Comparison of ENCODE assay signal across 28 cellular contexts in genomic region chr6:79707621-79708020, GRCh38.
"Had no signal": no experiment of that assay in that cellular context is flagged by ENCODE, and none has a peak within 500 bp of the region (broad histone marks: within the 10 kb centered on the region; RNA-seq: fewer than 3 reads in every experiment).

No MANE protein-coding gene starts in this region.

- H3K36me3 Mint-ChIP-seq: stimulated activated effector memory CD8-positive, alpha-beta T cell treated with anti-CD3 and anti-CD28 coated beads, Interleukin-12 subunit alpha, Interleukin-12 subunit beta, amount 100 ng/mL, for 72 hours; stimulated activated memory B cell treated with anti-CD40 and anti-IgM and Interleukin-4, amounts not matched to agents 10 μg/mL and 1 μg/mL and 100 μg/mL, for 72 hours; stimulated activated naive B cell treated with anti-CD40 and anti-IgM and Interleukin-4, amounts not matched to agents 10 μg/mL and 1 μg/mL and 100 μg/mL, for 72 hours had no signal

- H3K4me1 ChIP-seq: testis, transverse colon, upper lobe of right lung, uterus, vagina had no signal

- H3K27ac ChIP-seq: stomach, suprapubic skin, testis, thoracic aorta, thyroid gland, tibial artery, tibial nerve, transverse colon, upper lobe of left lung, upper lobe of right lung, uterus, vagina had no signal

- H3K9me3 ChIP-seq: stomach, suprapubic skin, testis, thoracic aorta, thyroid gland, tibial artery, tibial nerve, transverse colon, upper lobe of left lung, upper lobe of right lung, uterus, vagina had no signal

- H3K36me3 ChIP-seq: suprapubic skin, thoracic aorta, thyroid gland, tibial artery, tibial nerve, transverse colon, upper lobe of left lung, upper lobe of right lung, uterus, vagina had no signal

- H3K4me1 Mint-ChIP-seq: stimulated activated memory B cell treated with anti-CD40 and anti-IgM and Interleukin-4, amounts not matched to agents 10 μg/mL and 1 μg/mL and 100 μg/mL, for 72 hours; stimulated activated naive B cell treated with anti-CD40 and anti-IgM and Interleukin-4, amounts not matched to agents 10 μg/mL and 1 μg/mL and 100 μg/mL, for 72 hours had no signal

- H3K4me3 ChIP-seq: stomach, suprapubic skin, testis, thoracic aorta, thyroid gland, tibial artery, tibial nerve, transverse colon, upper lobe of left lung, upper lobe of right lung, uterus, vagina had no signal

- H3K27me3 Mint-ChIP-seq: stimulated activated naive B cell treated with anti-CD40 and anti-IgM and Interleukin-4, amounts not matched to agents 10 μg/mL and 1 μg/mL and 100 μg/mL, for 72 hours; stimulated activated naive CD8-positive, alpha-beta T cell treated with anti-CD3 and anti-CD28 coated beads, Interleukin-15, amount 100 ng/mL, for 72 hours; stimulated activated naive CD8-positive, alpha-beta T cell treated with anti-CD3 and anti-CD28 coated beads, Interleukin-15, Interleukin-2, amounts not matched to agents 100 ng/mL and 50 ng/mL, for 24 hours; type B pancreatic cell had no signal

- H3K4me3 Mint-ChIP-seq: stimulated activated effector memory CD8-positive, alpha-beta T cell treated with anti-CD3 and anti-CD28 coated beads, Interleukin-12 subunit alpha, Interleukin-12 subunit beta, amount 100 ng/mL, for 72 hours; stimulated activated memory B cell treated with anti-CD40 and anti-IgM and Interleukin-4, amounts not matched to agents 10 μg/mL and 1 μg/mL and 100 μg/mL, for 72 hours; stimulated activated naive B cell treated with anti-CD40 and anti-IgM and Interleukin-4, amounts not matched to agents 10 μg/mL and 1 μg/mL and 100 μg/mL, for 72 hours; stimulated activated naive CD8-positive, alpha-beta T cell treated with anti-CD3 and anti-CD28 coated beads, Interleukin-15, amount 100 ng/mL, for 72 hours; stimulated activated naive CD8-positive, alpha-beta T cell treated with anti-CD3 and anti-CD28 coated beads, Interleukin-15, Interleukin-2, amounts not matched to agents 100 ng/mL and 50 ng/mL, for 24 hours; type B pancreatic cell had no signal

- H3K27me3 ChIP-seq: stomach, suprapubic skin, testis, thyroid gland, tibial artery, tibial nerve, transverse colon, upper lobe of left lung, upper lobe of right lung, uterus, vagina had no signal

- H3K27ac Mint-ChIP-seq: stimulated activated effector memory CD8-positive, alpha-beta T cell treated with anti-CD3 and anti-CD28 coated beads, Interleukin-12 subunit alpha, Interleukin-12 subunit beta, amount 100 ng/mL, for 72 hours; stimulated activated memory B cell treated with anti-CD40 and anti-IgM and Interleukin-4, amounts not matched to agents 10 μg/mL and 1 μg/mL and 100 μg/mL, for 72 hours; stimulated activated naive B cell treated with anti-CD40 and anti-IgM and Interleukin-4, amounts not matched to agents 10 μg/mL and 1 μg/mL and 100 μg/mL, for 72 hours; stimulated activated naive CD8-positive, alpha-beta T cell treated with anti-CD3 and anti-CD28 coated beads, Interleukin-15, amount 100 ng/mL, for 72 hours; stimulated activated naive CD8-positive, alpha-beta T cell treated with anti-CD3 and anti-CD28 coated beads, Interleukin-15, Interleukin-2, amounts not matched to agents 100 ng/mL and 50 ng/mL, for 24 hours; type B pancreatic cell had no signal

- ATAC-seq: stimulated activated effector memory CD8-positive, alpha-beta T cell treated with anti-CD3 and anti-CD28 coated beads, Interleukin-12 subunit alpha, Interleukin-12 subunit beta, amount 100 ng/mL, for 72 hours; stimulated activated memory B cell treated with anti-CD40 and anti-IgM and Interleukin-4, amounts not matched to agents 10 μg/mL and 1 μg/mL and 100 μg/mL, for 72 hours; stimulated activated naive B cell treated with anti-CD40 and anti-IgM and Interleukin-4, amounts not matched to agents 10 μg/mL and 1 μg/mL and 100 μg/mL, for 72 hours; stimulated activated naive CD8-positive, alpha-beta T cell treated with anti-CD3 and anti-CD28 coated beads, Interleukin-15, amount 100 ng/mL, for 72 hours; stimulated activated naive CD8-positive, alpha-beta T cell treated with anti-CD3 and anti-CD28 coated beads, Interleukin-15, Interleukin-2, amounts not matched to agents 100 U/mL and 50 U/mL, for 24 hours; upper lobe of right lung had no signal

- H3K9me3 Mint-ChIP-seq: stimulated activated effector memory CD8-positive, alpha-beta T cell treated with anti-CD3 and anti-CD28 coated beads, Interleukin-12 subunit alpha, Interleukin-12 subunit beta, amount 100 ng/mL, for 72 hours; stimulated activated memory B cell treated with anti-CD40 and anti-IgM and Interleukin-4, amounts not matched to agents 10 μg/mL and 1 μg/mL and 100 μg/mL, for 72 hours; stimulated activated naive B cell treated with anti-CD40 and anti-IgM and Interleukin-4, amounts not matched to agents 10 μg/mL and 1 μg/mL and 100 μg/mL, for 72 hours; stimulated activated naive CD8-positive, alpha-beta T cell treated with anti-CD3 and anti-CD28 coated beads, Interleukin-15, amount 100 ng/mL, for 72 hours; stimulated activated naive CD8-positive, alpha-beta T cell treated with anti-CD3 and anti-CD28 coated beads, Interleukin-15, Interleukin-2, amounts not matched to agents 100 ng/mL and 50 ng/mL, for 24 hours; type B pancreatic cell had no signal

- DNase-seq: stimulated activated CD4-positive, alpha-beta T cell treated with anti-CD3 and anti-CD28 coated beads, Interleukin-2, amount 100 ng/mL, for 48 hours; stimulated activated CD4-positive, alpha-beta T cell treated with anti-CD3 and anti-CD28 coated beads, Interleukin-4, amount 100 ng/mL, for 1 hour; stimulated activated CD4-positive, alpha-beta T cell treated with anti-CD3 and anti-CD28 coated beads, Interleukin-4, amount 100 ng/mL, for 24 hours; stimulated activated CD4-positive, alpha-beta T cell treated with anti-CD3 and anti-CD28 coated beads, Interleukin-4, amount 100 ng/mL, for 4 hours; stimulated activated CD8-positive, alpha-beta memory T cell treated with anti-CD3 and anti-CD28 coated beads, Interleukin-4, amount 100 ng/mL, for 48 hours; stimulated activated naive B cell treated with anti-CD40 and anti-IgM and Interleukin-4, amounts not matched to agents 10 μg/mL and 1 μg/mL and 100 μg/mL, for 72 hours; stimulated activated naive CD4-positive, alpha-beta T cell; stimulated activated naive CD4-positive, alpha-beta T cell treated with Interleukin-2 at 50 U/mL for 16 hours; stimulated activated naive CD8-positive, alpha-beta T cell treated with anti-CD3 and anti-CD28 coated beads, Interleukin-15, amount 100 ng/mL, for 72 hours; stimulated activated naive CD8-positive, alpha-beta T cell treated with anti-CD3 and anti-CD28 coated beads, Interleukin-15, Interleukin-2, amounts not matched to agents 100 U/mL and 50 U/mL, for 24 hours; stomach; substantia nigra; testis; thyroid gland; tibial artery; transverse colon; trophoblast cell; upper lobe of left lung; upper lobe of right lung; uterus had no signal
